ENCODE assay signal across 15 cellular contexts in the genomic region with DNA sequence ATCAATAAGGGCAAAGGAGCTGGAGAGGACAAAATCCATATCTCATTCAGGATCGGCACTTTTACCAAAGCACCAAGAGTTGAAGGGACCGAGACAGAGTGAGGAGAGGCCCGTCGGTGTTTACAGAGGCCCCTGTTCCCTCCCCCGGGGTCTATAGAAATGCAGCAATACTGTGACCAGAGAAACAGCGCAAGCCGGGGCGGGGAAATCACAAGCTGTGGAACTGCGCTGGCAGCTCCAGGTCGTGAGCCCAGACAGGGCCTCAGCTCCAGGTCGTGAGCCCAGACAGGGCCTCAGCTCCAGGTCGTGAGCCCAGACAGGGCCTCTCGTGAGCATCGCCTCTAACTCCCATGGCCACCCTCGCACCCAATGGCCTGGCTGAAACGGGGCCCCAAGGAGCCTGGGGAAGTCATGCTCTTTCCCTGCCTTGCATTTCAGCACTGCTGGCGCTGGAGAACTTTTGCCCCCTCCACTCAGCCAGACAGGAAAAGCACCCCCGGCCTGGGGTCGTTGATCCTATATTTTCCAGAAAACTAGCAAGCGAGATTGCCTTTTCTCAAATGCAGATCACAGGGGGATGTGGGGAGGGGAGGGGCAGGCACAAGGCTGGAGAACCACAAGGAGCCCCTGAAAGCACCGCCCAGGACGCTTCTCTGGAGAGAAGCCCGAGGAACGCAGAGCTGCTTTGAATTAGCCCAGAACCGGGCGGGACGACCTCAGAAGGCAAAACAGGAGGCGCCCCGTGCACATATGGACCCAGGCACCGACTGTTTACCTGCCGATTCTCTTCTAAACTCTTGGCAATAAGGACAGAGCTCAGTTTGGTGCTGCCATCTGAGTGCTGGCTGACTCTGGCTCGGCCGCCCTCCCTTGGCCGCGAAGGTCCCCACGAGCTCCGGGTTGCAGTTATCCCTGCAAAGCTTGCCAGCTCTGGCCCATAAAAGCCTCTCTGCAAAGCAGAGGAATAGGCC.
DNase-seq lines count a peak whose midpoint lies in the region; ATAC-seq and TF ChIP-seq lines count a peak whose summit lies in the region.
"Had no signal": no experiment of that assay in that cellular context is flagged by ENCODE, and none has a peak within 500 bp of the region (broad histone marks: within the 10 kb centered on the region; RNA-seq: fewer than 3 reads in every experiment).

No MANE protein-coding gene starts in this region.

- WGBS in suprapubic skin: 81% methylated on average over 29 of the region's 37 CpGs

- H3K4me1 ChIP-seq in GM23338 (ENCODE audit: insufficient read depth) (peaks cover 7% of the 10 kb centered on the region), suprapubic skin (peaks cover 9% of the 10 kb centered on the region)

- ATAC-seq in GM23338: peak; percentile 80
- ATAC-seq in GM21737 (IDR thresholded peaks at IDR 0.05; ENCODE audit: unreplicated experiment): no peak
- ATAC-seq in GM21723 (IDR thresholded peaks at IDR 0.05; ENCODE audit: unreplicated experiment): no peak
- ATAC-seq: GM12878, Panc1 had no signal

- TF ChIP-seq POLR2A in suprapubic skin (IDR thresholded peaks at IDR 0.05): no peak

- TF ChIP-seq CTCF in GM23338 (conservative IDR thresholded peaks at IDR 0.05; ENCODE audit: low read depth in 2 of 2) (no peak), nephron (IDR thresholded peaks at IDR 0.05; ENCODE audit: unreplicated experiment in 3 of 3) (no peak), suprapubic skin (IDR thresholded peaks at IDR 0.05) (no peak), GM10248 (IDR thresholded peaks at IDR 0.05; ENCODE audit: control extremely low read depth, extremely low read depth, low read depth, missing control alignments) (no peak)

- H4K20me1 ChIP-seq in GM23338 (replicated peaks; ENCODE audit: insufficient read depth): no peaks in the 10 kb centered on the region

- no peak overlapping the region for H3K4me3 Mint-ChIP-seq in GM23338
- H3K4me3 Mint-ChIP-seq in nephron: no peak overlapping the region

- H3K27ac Mint-ChIP-seq in GM23338 (no peak overlapping the region), nephron (peak overlapping the region in 2 of 3 experiments; percentile 65 to 68)

- H3K4me1 Mint-ChIP-seq in GM23338 (peaks cover 3% of the 10 kb centered on the region; the same call in 1 of the 3 replicates), nephron (peaks cover 24% of the 10 kb centered on the region)

- no peaks in the 10 kb centered on the region for H3K27me3 ChIP-seq in GM23338 (ENCODE audit: insufficient read depth)
- H3K27me3 ChIP-seq in suprapubic skin: peaks cover 4% of the 10 kb centered on the region

- H3K4me2 ChIP-seq in GM23338: no peak overlapping the region

- no peaks in the 10 kb centered on the region for H3K9me3 ChIP-seq in suprapubic skin

- H3K9me2 ChIP-seq in GM23338 (ENCODE audit: insufficient read depth): peaks cover 8% of the 10 kb centered on the region; the same call in 1 of the 2 replicates

- 0 out of 3 replicates have a peak, but pooled peaks cover 2% of the 10 kb centered on the region for H3K9me3 Mint-ChIP-seq in GM23338
- H3K9me3 Mint-ChIP-seq in nephron: no peaks in the 10 kb centered on the region

- H3K79me2 ChIP-seq in GM23338 (replicated peaks; ENCODE audit: insufficient read depth): no peaks in the 10 kb centered on the region

- TF ChIP-seq EP300 in suprapubic skin (IDR thresholded peaks at IDR 0.05): no peak

- peak overlapping the region; percentile 93 for H2AFZ ChIP-seq in GM23338

- H3K27ac ChIP-seq in GM23338 (ENCODE audit: low read depth): no peak overlapping the region
- H3K27ac ChIP-seq in suprapubic skin: peak overlapping the region; percentile 45

- H3K36me3 ChIP-seq in GM23338 (ENCODE audit: insufficient read depth) (no peaks in the 10 kb centered on the region), suprapubic skin (no peaks in the 10 kb centered on the region)

- H3K36me3 Mint-ChIP-seq in GM23338 (ENCODE audit: low read depth) (no peaks in the 10 kb centered on the region), nephron (ENCODE audit: low read depth) (no peaks in the 10 kb centered on the region)

- DNase-seq in GM23338 (ENCODE audit: low spot score) (peak; percentile 22), cerebellum (ENCODE audit: low spot score) (peak; percentile 51), suprapubic skin (ENCODE audit: low spot score in 2 of 2) (peak in 1 of 2 donors; percentile 55), GM10248 (ENCODE audit: extremely low spot score) (no peak)
- DNase-seq: COR-L47, GOT3, NCI-H1105, NCI-H1694, NCI-H2227 treated with DMSO at 0.1 percent for 48 hours, NCI-H524 had no signal

- CTCF ChIA-PET in GM10248 (lab: Yijun Ruan, JAX): interaction anchor here (1.2 kb wide), 1 partner anchor 11 kb away, joined by 4 read pairs; no protein-coding TSS in a partner anchor

- no peaks in the 10 kb centered on the region for H3F3A ChIP-seq in GM23338 (replicated peaks; ENCODE audit: low read depth)

- peaks cover 5% of the 10 kb centered on the region for H3K27me3 Mint-ChIP-seq in GM23338 (ENCODE audit: insufficient read depth, low read depth, poor library complexity)
- peaks cover 38% of the 10 kb centered on the region for H3K27me3 Mint-ChIP-seq in nephron (ENCODE audit: low read depth)

- no peak overlapping the region for H3K4me3 ChIP-seq in GM23338
- H3K4me3 ChIP-seq in suprapubic skin: no peak overlapping the region
- H3K4me3 ChIP-seq: GM12878 had no signal

- POLR2A ChIA-PET in GM10248 (lab: Yijun Ruan, JAX): no interaction called here

TF ChIP-seq in GM23338, 12 proteins besides CTCF, POLR2A, EP300 and RAD21 (continues in another document):
- TF ChIP-seq STAT1 (IDR thresholded peaks at IDR 0.05; ENCODE audit: unreplicated experiment) (no peak), EZH2 (IDR thresholded peaks at IDR 0.05; ENCODE audit: low read depth, unreplicated experiment) (no peak), CREB1 (CRISPR knock-in tag; IDR thresholded peaks at IDR 0.05; ENCODE audit: low read depth) (no peak), POLR2AphosphoS5 (IDR thresholded peaks at IDR 0.05; ENCODE audit: low read depth) (no peak), EZH2phosphoT487 (IDR thresholded peaks at IDR 0.05; ENCODE audit: unreplicated experiment) (no peak), ZNF114 (CRISPR knock-in tag; IDR thresholded peaks at IDR 0.05) (no peak), ZNF331 (CRISPR knock-in tag; IDR thresholded peaks at IDR 0.05; ENCODE audit: low read depth) (no peak), NANOG (IDR thresholded peaks at IDR 0.05; ENCODE audit: borderline replicate concordance) (no peak)
- TF ChIP-seq, protein P1, sequence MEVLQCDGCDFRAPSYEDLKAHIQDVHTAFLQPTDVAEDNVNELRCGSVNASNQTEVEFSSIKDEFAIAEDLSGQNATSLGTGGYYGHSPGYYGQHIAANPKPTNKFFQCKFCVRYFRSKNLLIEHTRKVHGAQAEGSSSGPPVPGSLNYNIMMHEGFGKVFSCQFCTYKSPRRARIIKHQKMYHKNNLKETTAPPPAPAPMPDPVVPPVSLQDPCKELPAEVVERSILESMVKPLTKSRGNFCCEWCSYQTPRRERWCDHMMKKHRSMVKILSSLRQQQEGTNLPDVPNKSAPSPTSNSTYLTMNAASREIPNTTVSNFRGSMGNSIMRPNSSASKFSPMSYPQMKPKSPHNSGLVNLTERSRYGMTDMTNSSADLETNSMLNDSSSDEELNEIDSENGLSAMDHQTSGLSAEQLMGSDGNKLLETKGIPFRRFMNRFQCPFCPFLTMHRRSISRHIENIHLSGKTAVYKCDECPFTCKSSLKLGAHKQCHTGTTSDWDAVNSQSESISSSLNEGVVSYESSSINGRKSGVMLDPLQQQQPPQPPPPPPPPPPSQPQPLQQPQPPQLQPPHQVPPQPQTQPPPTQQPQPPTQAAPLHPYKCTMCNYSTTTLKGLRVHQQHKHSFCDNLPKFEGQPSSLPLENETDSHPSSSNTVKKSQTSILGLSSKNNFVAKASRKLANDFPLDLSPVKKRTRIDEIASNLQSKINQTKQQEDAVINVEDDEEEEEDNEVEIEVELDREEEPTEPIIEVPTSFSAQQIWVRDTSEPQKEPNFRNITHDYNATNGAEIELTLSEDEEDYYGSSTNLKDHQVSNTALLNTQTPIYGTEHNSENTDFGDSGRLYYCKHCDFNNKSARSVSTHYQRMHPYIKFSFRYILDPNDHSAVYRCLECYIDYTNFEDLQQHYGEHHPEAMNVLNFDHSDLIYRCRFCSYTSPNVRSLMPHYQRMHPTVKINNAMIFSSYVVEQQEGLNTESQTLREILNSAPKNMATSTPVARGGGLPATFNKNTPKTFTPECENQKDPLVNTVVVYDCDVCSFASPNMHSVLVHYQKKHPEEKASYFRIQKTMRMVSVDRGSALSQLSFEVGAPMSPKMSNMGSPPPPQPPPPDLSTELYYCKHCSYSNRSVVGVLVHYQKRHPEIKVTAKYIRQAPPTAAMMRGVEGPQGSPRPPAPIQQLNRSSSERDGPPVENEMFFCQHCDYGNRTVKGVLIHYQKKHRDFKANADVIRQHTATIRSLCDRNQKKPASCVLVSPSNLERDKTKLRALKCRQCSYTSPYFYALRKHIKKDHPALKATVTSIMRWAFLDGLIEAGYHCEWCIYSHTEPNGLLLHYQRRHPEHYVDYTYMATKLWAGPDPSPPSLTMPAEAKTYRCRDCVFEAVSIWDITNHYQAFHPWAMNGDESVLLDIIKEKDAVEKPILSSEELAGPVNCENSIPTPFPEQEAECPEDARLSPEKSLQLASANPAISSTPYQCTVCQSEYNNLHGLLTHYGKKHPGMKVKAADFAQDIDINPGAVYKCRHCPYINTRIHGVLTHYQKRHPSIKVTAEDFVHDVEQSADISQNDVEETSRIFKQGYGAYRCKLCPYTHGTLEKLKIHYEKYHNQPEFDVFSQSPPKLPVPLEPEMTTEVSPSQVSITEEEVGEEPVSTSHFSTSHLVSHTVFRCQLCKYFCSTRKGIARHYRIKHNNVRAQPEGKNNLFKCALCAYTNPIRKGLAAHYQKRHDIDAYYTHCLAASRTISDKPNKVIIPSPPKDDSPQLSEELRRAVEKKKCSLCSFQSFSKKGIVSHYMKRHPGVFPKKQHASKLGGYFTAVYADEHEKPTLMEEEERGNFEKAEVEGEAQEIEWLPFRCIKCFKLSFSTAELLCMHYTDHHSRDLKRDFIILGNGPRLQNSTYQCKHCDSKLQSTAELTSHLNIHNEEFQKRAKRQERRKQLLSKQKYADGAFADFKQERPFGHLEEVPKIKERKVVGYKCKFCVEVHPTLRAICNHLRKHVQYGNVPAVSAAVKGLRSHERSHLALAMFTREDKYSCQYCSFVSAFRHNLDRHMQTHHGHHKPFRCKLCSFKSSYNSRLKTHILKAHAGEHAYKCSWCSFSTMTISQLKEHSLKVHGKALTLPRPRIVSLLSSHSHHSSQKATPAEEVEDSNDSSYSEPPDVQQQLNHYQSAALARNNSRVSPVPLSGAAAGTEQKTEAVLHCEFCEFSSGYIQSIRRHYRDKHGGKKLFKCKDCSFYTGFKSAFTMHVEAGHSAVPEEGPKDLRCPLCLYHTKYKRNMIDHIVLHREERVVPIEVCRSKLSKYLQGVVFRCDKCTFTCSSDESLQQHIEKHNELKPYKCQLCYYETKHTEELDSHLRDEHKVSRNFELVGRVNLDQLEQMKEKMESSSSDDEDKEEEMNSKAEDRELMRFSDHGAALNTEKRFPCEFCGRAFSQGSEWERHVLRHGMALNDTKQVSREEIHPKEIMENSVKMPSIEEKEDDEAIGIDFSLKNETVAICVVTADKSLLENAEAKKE (CRISPR knock-in tag; IDR thresholded peaks at IDR 0.05): no peak
